ENCODE assay signal across 26 cellular contexts in the genomic region with DNA sequence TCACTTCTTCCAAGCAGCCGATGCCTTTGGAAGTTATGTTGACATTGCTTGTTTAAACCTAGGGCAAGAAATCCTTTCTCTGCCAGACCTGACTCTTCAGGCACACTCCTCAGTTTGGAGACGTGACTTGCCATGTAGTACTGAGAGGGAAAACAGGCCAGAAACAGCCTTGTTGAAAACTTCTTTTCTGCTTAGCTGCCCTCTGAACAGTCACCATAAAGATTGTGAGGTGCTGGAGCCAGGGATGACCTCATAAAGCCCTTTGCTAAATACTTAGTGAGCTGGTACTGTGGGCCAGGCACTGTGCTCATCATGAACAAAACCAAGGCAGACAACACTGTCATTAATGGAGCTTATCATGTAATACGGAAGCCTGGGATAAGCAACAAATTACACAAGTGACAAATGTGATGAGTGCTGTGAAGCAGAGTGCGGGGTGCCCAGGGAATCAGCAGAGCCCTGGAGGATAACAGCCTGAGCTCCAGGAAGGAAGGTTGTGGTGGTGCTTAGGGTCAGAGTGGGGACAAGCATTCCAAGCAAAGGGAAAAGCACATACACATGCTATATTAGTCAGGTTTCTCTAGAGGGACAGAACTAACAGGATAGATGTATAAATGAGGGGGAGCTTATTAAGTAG. TPM values are rescaled to one million over a fixed set of nuclear protein-coding genes. Genes with fewer than 3 reads are reported as not detected.
"Had no signal": no experiment of that assay in that cellular context is flagged by ENCODE, and none has a peak within 500 bp of the region (broad histone marks: within the 10 kb centered on the region; RNA-seq: fewer than 3 reads in every experiment).

No MANE protein-coding gene starts in this region.

- FAIRE-seq: islet of Langerhans, urothelium cell line had no signal

- H3K4me1 ChIP-seq: stomach had no signal

- H3K27me3 ChIP-seq: stomach, suprapubic skin, transverse colon had no signal

- DNase-seq: activated CD4-positive, alpha-beta T cell treated with anti-CD3 and anti-CD28 coated beads, Interleukin-2, amount 10 ng/mL, durations not matched to agents 7 days and 5 days; activated CD8-positive, alpha-beta T cell treated with anti-CD3 and anti-CD28 coated beads for 36 hours; activated gamma-delta T cell treated with Interleukin-2 at 50 U/mL for 16 hours; aorta; caudate nucleus; dermis blood vessel endothelial cell; effector CD8-positive, alpha-beta T cell; erythroblast; foreskin melanocyte; glutamatergic neuron; hypothalamus; left cardiac atrium; natural killer cell; stimulated activated CD4-positive, alpha-beta T cell treated with anti-CD3 and anti-CD28 coated beads, Interleukin-1b, Interleukin-23, amount 100 ng/mL, for 48 hours; stomach; T-cell; transverse colon had no signal

- ATAC-seq: activated CD4-positive, CD25-positive, alpha-beta regulatory T cell treated with anti-CD3 and anti-CD28 coated beads, Interleukin-2, amount 50 U/mL, for 24 hours; activated CD8-positive, alpha-beta T cell treated with anti-CD3 and anti-CD28 coated beads for 36 hours; activated naive CD4-positive, alpha-beta T cell treated with anti-CD3 and anti-CD28 coated beads, Interleukin-2, amount 50 U/mL, for 72 hours; natural killer cell; T-cell had no signal

- H3K27ac ChIP-seq: skin epidermis, stomach, suprapubic skin, transverse colon, VCaP had no signal

- H3K36me3 ChIP-seq: stomach, suprapubic skin, transverse colon had no signal

- H3K4me3 ChIP-seq: lung, skin epidermis, stomach, suprapubic skin, transverse colon had no signal

- H3K9me3 ChIP-seq: suprapubic skin, transverse colon had no signal

RNA-seq across cellular contexts. Expression of a gene that starts 42.4 kb away (rescaled TPM):
- total RNA-seq: activated CD4-positive, alpha-beta T cell treated with anti-CD3 and anti-CD28 coated beads, Interleukin-2, amount 10 ng/mL, durations not matched to agents 7 days and 5 days; activated CD8-positive, alpha-beta T cell treated with anti-CD3 and anti-CD28 coated beads for 36 hours; activated naive CD4-positive, alpha-beta T cell treated with anti-CD3 and anti-CD28 coated beads, Interleukin-2, amount 50 U/mL, for 72 hours; activated T-helper 1 cell treated with anti-CD3 and anti-CD28 coated beads, Interleukin-12 subunit alpha, Interleukin-12 subunit beta, Interleukin-2, Interleukin-4 antibody, amounts not matched to agents 30 ng/mL and 10 ng/mL and 1 ng/mL, durations not matched to agents 14 hours and 24 hours and 36 hours had no signal

RNA-seq across cellular contexts. Expression of a gene that starts 50.2 kb away (rescaled TPM):
- total RNA-seq: activated CD8-positive, alpha-beta T cell treated with anti-CD3 and anti-CD28 coated beads for 36 hours had no signal
